24 cellular contexts compared by ENCODE assay signal in the genomic region with DNA sequence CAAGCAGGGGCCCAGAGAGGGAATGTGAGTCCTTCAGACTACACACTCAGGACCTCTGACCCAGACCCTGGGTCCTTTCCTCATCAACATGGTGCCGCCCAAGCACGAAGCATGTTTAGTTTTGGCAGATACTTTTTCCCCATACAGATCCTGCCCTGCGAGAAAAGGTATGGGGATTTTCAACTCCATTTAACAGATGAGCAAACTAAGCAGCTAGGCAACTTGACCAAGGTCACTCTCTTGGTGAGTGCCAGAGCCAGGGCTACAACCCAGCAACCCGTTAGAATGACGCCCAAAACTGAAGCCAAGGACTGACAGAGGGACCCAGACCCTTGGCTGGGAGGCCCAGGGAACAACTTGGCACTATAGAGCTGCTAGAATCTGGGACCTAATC. TPM values are rescaled to one million over a fixed set of nuclear protein-coding genes. Genes with fewer than 3 reads are reported as not detected.
DNase-seq lines count a peak whose midpoint lies in the region; ATAC-seq, FAIRE-seq and TF ChIP-seq lines count a peak whose summit lies in the region.
"Had no signal": no experiment of that assay in that cellular context is flagged by ENCODE, and none has a peak within 500 bp of the region (broad histone marks: within the 10 kb centered on the region; RNA-seq: fewer than 3 reads in every experiment).

No MANE protein-coding gene starts in this region.

- DNase-seq in HepG2 (ENCODE audit: low spot score), result no peak
- no peak for DNase-seq in right lobe of liver
- no peak for DNase-seq in endodermal cell
- DNase-seq in osteocyte (ENCODE audit: extremely low spot score, unreplicated experiment), result peak; percentile 67
- DNase-seq in smooth muscle cell (lab: John Stamatoyannopoulos, UW; ENCODE audit: unreplicated experiment), result no peak
- DNase-seq in COLO668 (lab: John Stamatoyannopoulos, UW; ENCODE audit: unreplicated experiment), result no peak
- DNase-seq: Calu3; CD4-positive, alpha-beta T cell; CD8-positive, alpha-beta memory T cell; COR-L47; DND-41; H7; HCEC 1CT had no signal

- no peaks in the 10 kb centered on the region for H3F3A ChIP-seq in smooth muscle cell (ENCODE audit: low read depth)

- TF ChIP-seq EP300 in HepG2 (IDR thresholded peaks at IDR 0.05; ENCODE audit: low read depth in 2 of 2, low read length in 2 of 2) (no peak), HepG2 (CRISPR knock-in tag; IDR thresholded peaks at IDR 0.05; ENCODE audit: borderline replicate concordance) (no peak)

- H3K4me2 ChIP-seq in HepG2 (ENCODE audit: low read depth, low read length), result no peak overlapping the region
- H3K4me2 ChIP-seq in smooth muscle cell, result no peak overlapping the region
- H3K4me2 ChIP-seq: BLaER1 treated with 17β-estradiol and CSF1 and Interleukin-3, amounts not matched to agents 10 nM and 100 nM had no signal

- no peak for TF ChIP-seq RAD21 in HepG2 (CRISPR knock-in tag; IDR thresholded peaks at IDR 0.05)

- H3K4me3 Mint-ChIP-seq in endodermal cell (no peak overlapping the region), osteocyte (ENCODE audit: unreplicated experiment) (no peak overlapping the region)
- H3K4me3 Mint-ChIP-seq: CD14-positive monocyte; CD4-positive, alpha-beta T cell; CD8-positive, alpha-beta memory T cell had no signal

- no peak for FAIRE-seq in HepG2 (lab: Jason Lieb, UNC)
- FAIRE-seq: A204.1, G401.6, GM12892, GM19239, H1 had no signal

- H3K27me3 ChIP-seq in HepG2 (ENCODE audit: control insufficient read depth in 1 of 2, insufficient read depth in 2 of 2, low read length in 2 of 2) (no peaks in the 10 kb centered on the region), right lobe of liver (no peaks in the 10 kb centered on the region), endodermal cell (ENCODE audit: control insufficient read depth, insufficient read depth, low read length, poor library complexity, severe bottlenecking) (no peaks in the 10 kb centered on the region), smooth muscle cell (ENCODE audit: low read depth) (peaks cover 2% of the 10 kb centered on the region)
- H3K27me3 ChIP-seq: BE2C; BLaER1 treated with 17β-estradiol and CSF1 and Interleukin-3, amounts not matched to agents 10 nM and 100 nM had no signal

- H4K20me1 ChIP-seq in HepG2 (ENCODE audit: insufficient read depth, low read length), result no peaks in the 10 kb centered on the region
- H4K20me1 ChIP-seq in smooth muscle cell (ENCODE audit: low read depth), result no peaks in the 10 kb centered on the region
- H4K20me1 ChIP-seq: BLaER1 treated with 17β-estradiol and CSF1 and Interleukin-3, amounts not matched to agents 10 nM and 100 nM had no signal

- H3K79me2 ChIP-seq in HepG2 (ENCODE audit: insufficient read depth, low read length) (no peaks in the 10 kb centered on the region), smooth muscle cell (ENCODE audit: low read depth) (no peaks in the 10 kb centered on the region)

- H3K9ac ChIP-seq in HepG2 (ENCODE audit: insufficient read depth, low read depth, low read length) (no peak overlapping the region), endodermal cell (ENCODE audit: extremely low read depth, low read length, poor library complexity, severe bottlenecking) (no peak overlapping the region), smooth muscle cell (ENCODE audit: low read depth) (no peak overlapping the region)
- H3K9ac ChIP-seq: BLaER1 treated with 17β-estradiol and CSF1 and Interleukin-3, amounts not matched to agents 10 nM and 100 nM; GM23248 had no signal

- H3K4me3 ChIP-seq in HepG2 (replicated peaks in 1 of 3; ENCODE audit: insufficient read depth in 1 of 3, low read depth in 2 of 3, low read length in 3 of 3) (no peak overlapping the region), right lobe of liver (no peak overlapping the region), endodermal cell (ENCODE audit: low read length) (no peak overlapping the region), smooth muscle cell (no peak overlapping the region)
- H3K4me3 ChIP-seq: BLaER1 treated with 17β-estradiol and CSF1 and Interleukin-3, amounts not matched to agents 10 nM and 100 nM; GM23248 had no signal

- H3K36me3 ChIP-seq in HepG2 (replicated peaks in 1 of 2; ENCODE audit: control insufficient read depth in 1 of 2, insufficient read depth in 2 of 2, low read length in 2 of 2) (no peaks in the 10 kb centered on the region), right lobe of liver (no peaks in the 10 kb centered on the region), endodermal cell (ENCODE audit: control insufficient read depth, insufficient read depth, low read length) (no peaks in the 10 kb centered on the region), smooth muscle cell (ENCODE audit: low read depth) (no peaks in the 10 kb centered on the region)
- H3K36me3 ChIP-seq: BE2C had no signal

- TF ChIP-seq CTCF in HepG2 (CRISPR knock-in tag; IDR thresholded peaks at IDR 0.05) (no peak), right lobe of liver (IDR thresholded peaks at IDR 0.05) (no peak), endodermal cell (conservative IDR thresholded peaks at IDR 0.05) (no peak), osteocyte (IDR thresholded peaks at IDR 0.05) (no peak), smooth muscle cell (IDR thresholded peaks at IDR 0.05; ENCODE audit: borderline replicate concordance, insufficient read depth, poor library complexity, severe bottlenecking) (no peak)

- CTCF ChIA-PET in HepG2 (lab: Yijun Ruan, JAX; ENCODE audit: low intra/inter-chr PET ratio, low total read pairs), result no interaction called here

- no peak overlapping the region for H2AFZ ChIP-seq in HepG2 (ENCODE audit: low read length)
- no peak overlapping the region for H2AFZ ChIP-seq in smooth muscle cell (ENCODE audit: low read depth)
- H2AFZ ChIP-seq: GM23248 had no signal

- TF ChIP-seq POLR2A in HepG2 (IDR thresholded peaks at IDR 0.05; ENCODE audit: insufficient read depth in 1 of 2, low read depth in 2 of 2, low read length in 2 of 2), result no peak
- TF ChIP-seq POLR2A in right lobe of liver (IDR thresholded peaks at IDR 0.05), result no peak

- H3K36me3 Mint-ChIP-seq in endodermal cell (ENCODE audit: low read depth), result no peaks in the 10 kb centered on the region
- H3K36me3 Mint-ChIP-seq in osteocyte (ENCODE audit: unreplicated experiment), result no peaks in the 10 kb centered on the region
- H3K36me3 Mint-ChIP-seq: CD14-positive monocyte had no signal

- H3K4me1 Mint-ChIP-seq in endodermal cell (no peaks in the 10 kb centered on the region), osteocyte (ENCODE audit: unreplicated experiment) (no peaks in the 10 kb centered on the region)
- H3K4me1 Mint-ChIP-seq: CD14-positive monocyte; CD8-positive, alpha-beta memory T cell had no signal

- WGBS in HepG2 (ENCODE audit: low lambda C conversion rate), result 78% methylated on average over 5 of the region's 5 CpGs
- WGBS in right lobe of liver (ENCODE audit: insufficient coverage, low coverage, low lambda C conversion rate, missing lambda C conversion rate), result 47% methylated on average over 3 of the region's 5 CpGs
- 81 to 83% methylated on average over 5 of the region's 5 CpGs for WGBS in endodermal cell (ENCODE audit: insufficient coverage in 1 of 2, insufficient read length in 1 of 2), 2 experiments
- 92% methylated on average over 5 of the region's 5 CpGs for WGBS in smooth muscle cell (ENCODE audit: low lambda C conversion rate)

- H3K27ac Mint-ChIP-seq in endodermal cell (no peak overlapping the region), osteocyte (ENCODE audit: unreplicated experiment) (no peak overlapping the region)
- H3K27ac Mint-ChIP-seq: CD14-positive monocyte; CD4-positive, alpha-beta T cell; CD8-positive, alpha-beta memory T cell had no signal

- H3K9me3 ChIP-seq in HepG2 (ENCODE audit: low read length), result peaks cover 8% of the 10 kb centered on the region
- H3K9me3 ChIP-seq in right lobe of liver, result no peaks in the 10 kb centered on the region
- H3K9me3 ChIP-seq in endodermal cell (ENCODE audit: control insufficient read depth, low read length), result peaks cover 13% of the 10 kb centered on the region
- no peaks in the 10 kb centered on the region for H3K9me3 ChIP-seq in smooth muscle cell (replicated peaks; ENCODE audit: low read depth)
- H3K9me3 ChIP-seq: BE2C had no signal

- BruUV-seq in HepG2 (replicated peaks; lab: Mats Ljungman, UMichigan), result no TSS peak

- H3K4me1 ChIP-seq in HepG2 (ENCODE audit: insufficient read depth, low read length) (peaks cover 54% of the 10 kb centered on the region), right lobe of liver (no peaks in the 10 kb centered on the region), endodermal cell (ENCODE audit: control insufficient read depth, insufficient read depth, low read length) (no peaks in the 10 kb centered on the region), smooth muscle cell (ENCODE audit: low read depth) (no peaks in the 10 kb centered on the region)
- H3K4me1 ChIP-seq: BE2C had no signal

- peaks cover 50% of the 10 kb centered on the region for H3K27me3 Mint-ChIP-seq in endodermal cell (ENCODE audit: insufficient read depth)
- H3K27me3 Mint-ChIP-seq in osteocyte (ENCODE audit: unreplicated experiment), result peaks cover 25% of the 10 kb centered on the region

- intact Hi-C loops in HepG2 (cut with micrococcal nuclease; ENCODE audit: unreplicated experiment) (no loop called here), right lobe of liver (cut with DNase I) (no loop called here)

- H3K9me3 Mint-ChIP-seq in endodermal cell (peaks cover 14% of the 10 kb centered on the region), osteocyte (ENCODE audit: unreplicated experiment) (no peaks in the 10 kb centered on the region)

- H3K27ac ChIP-seq in HepG2 (ENCODE audit: extremely low read length, insufficient read depth, low read length) (peak overlapping the region; percentile 30), right lobe of liver (no peak overlapping the region), endodermal cell (ENCODE audit: low read depth, low read length) (peak overlapping the region; percentile 82), smooth muscle cell (ENCODE audit: low read depth) (no peak overlapping the region)
- H3K27ac ChIP-seq: 22Rv1; BLaER1 treated with 17β-estradiol and CSF1 and Interleukin-3, amounts not matched to agents 10 nM and 100 nM; GM23248 had no signal

- in situ Hi-C loops in HepG2 (cut with HindIII; ENCODE audit: extremely low pct_ligation_motif_present, low pct_unique_long_range_greater_than_20kb), result no loop called here

- no peak for ATAC-seq in HepG2
- ATAC-seq in right lobe of liver, result no peak
- no peak for ATAC-seq in GM18861 (IDR thresholded peaks at IDR 0.05; ENCODE audit: unreplicated experiment)

- POLR2A ChIA-PET in HepG2 (lab: Yijun Ruan, JAX), result no interaction called here

RNA-seq across cellular contexts. Expression of a gene that starts 40.3 kb away (rescaled TPM):
- total RNA-seq in HepG2 (2016; rRNA removed; fragmentation: Illumina TruSeq; extraction: Trizol) (13.8 and 14.9 TPM in 2 replicates), right lobe of liver (under 1 TPM; 0.15 to 0.62 (median 0.31) TPM), endodermal cell (1 to 10 TPM in 1 of 2 donors, under 1 TPM in 1; 0.46 to 1.3 TPM), osteocyte (2.2 and 3.5 TPM in 2 replicates), smooth muscle cell (13.4 and 15.5 TPM in 2 replicates)
- total RNA-seq in HepG2 (2016; cell fraction: cytosol; rRNA removed; fragmentation: Illumina TruSeq; extraction: Trizol; ENCODE audit: low read depth), result 6.3 and 10.9 TPM in 2 replicates
- 14.0 and 15.0 TPM in 2 replicates for total RNA-seq in HepG2 (2016; cell fraction: insoluble cytoplasmic fraction; rRNA removed; fragmentation: Illumina TruSeq; extraction: Trizol)
- total RNA-seq in HepG2 (2016; cell fraction: membrane; rRNA removed; fragmentation: Illumina TruSeq; extraction: Trizol), result 19.1 and 23.9 TPM in 2 replicates
- 5.4 and 9.8 TPM in 2 replicates for total RNA-seq in HepG2 (2016; cell fraction: nucleus; rRNA removed; fragmentation: Illumina TruSeq; extraction: Trizol)
- polyA plus RNA-seq in HepG2 (2011; rRNA removed) (12.1 and 15.2 TPM in 2 replicates), smooth muscle cell (27.5 and 34.1 TPM in 2 replicates)
- 8.4 and 14.6 TPM in 2 replicates for polyA plus RNA-seq in HepG2 (2011; cell fraction: cytosol; rRNA removed)
- polyA plus RNA-seq in HepG2 (2011; cell fraction: nucleus; rRNA removed), result 17.5 and 22.0 TPM in 2 replicates
- 8.0 and 8.9 TPM in 2 replicates for polyA plus RNA-seq in HepG2 (2012)
- polyA plus RNA-seq in HepG2 (2016; cell fraction: cytosol; fragmentation: Illumina TruSeq; extraction: Trizol; ENCODE audit: low read depth), result 8.3 and 12.3 TPM in 2 replicates
- polyA plus RNA-seq in HepG2 (2016; cell fraction: insoluble cytoplasmic fraction; fragmentation: Illumina TruSeq; extraction: Trizol; ENCODE audit: low read depth), result 16.8 and 17.9 TPM in 2 replicates
- polyA plus RNA-seq in HepG2 (2016; cell fraction: membrane; fragmentation: Illumina TruSeq; extraction: Trizol; ENCODE audit: low read depth), result 19.5 and 22.1 TPM in 2 replicates
- polyA plus RNA-seq in HepG2 (2016; cell fraction: nucleus; fragmentation: Illumina TruSeq; extraction: Trizol; ENCODE audit: insufficient read depth, low read depth), result 13.8 and 15.1 TPM in 2 replicates
- polyA minus RNA-seq in HepG2 (2011; rRNA and poly(A)+ RNA removed; ENCODE audit: low replicate concordance), result 0.58 and 6.7 TPM in 2 replicates
- 3.3 and 5.9 TPM in 2 replicates for polyA minus RNA-seq in HepG2 (2011; cell fraction: cytosol; rRNA and poly(A)+ RNA removed)
- 3.1 and 4.0 TPM in 2 replicates for polyA minus RNA-seq in HepG2 (2011; cell fraction: nucleus; rRNA and poly(A)+ RNA removed)
- 60.2 TPM for polyA plus RNA-seq in endodermal cell (2013, experiment 1 of 2)
- 43.4 TPM for polyA plus RNA-seq in endodermal cell (2013, experiment 2 of 2)
- total RNA-seq: CD4-positive, alpha-beta T cell; H1 had no signal
- polyA plus RNA-seq: CD14-positive monocyte; CD8-positive, alpha-beta memory T cell had no signal

Comparison
In these comparisons a context has a peak if more than half of its experiments do, and no peak if none do; other contexts are left out.
1. H3K27ac ChIP-seq: peak in HepG2 (single experiment) and endodermal cell (single experiment); none in right lobe of liver (0 of 3) and smooth muscle cell (single experiment).